Comparison of ENCODE assay signal across 8 cellular contexts in the genomic region with DNA sequence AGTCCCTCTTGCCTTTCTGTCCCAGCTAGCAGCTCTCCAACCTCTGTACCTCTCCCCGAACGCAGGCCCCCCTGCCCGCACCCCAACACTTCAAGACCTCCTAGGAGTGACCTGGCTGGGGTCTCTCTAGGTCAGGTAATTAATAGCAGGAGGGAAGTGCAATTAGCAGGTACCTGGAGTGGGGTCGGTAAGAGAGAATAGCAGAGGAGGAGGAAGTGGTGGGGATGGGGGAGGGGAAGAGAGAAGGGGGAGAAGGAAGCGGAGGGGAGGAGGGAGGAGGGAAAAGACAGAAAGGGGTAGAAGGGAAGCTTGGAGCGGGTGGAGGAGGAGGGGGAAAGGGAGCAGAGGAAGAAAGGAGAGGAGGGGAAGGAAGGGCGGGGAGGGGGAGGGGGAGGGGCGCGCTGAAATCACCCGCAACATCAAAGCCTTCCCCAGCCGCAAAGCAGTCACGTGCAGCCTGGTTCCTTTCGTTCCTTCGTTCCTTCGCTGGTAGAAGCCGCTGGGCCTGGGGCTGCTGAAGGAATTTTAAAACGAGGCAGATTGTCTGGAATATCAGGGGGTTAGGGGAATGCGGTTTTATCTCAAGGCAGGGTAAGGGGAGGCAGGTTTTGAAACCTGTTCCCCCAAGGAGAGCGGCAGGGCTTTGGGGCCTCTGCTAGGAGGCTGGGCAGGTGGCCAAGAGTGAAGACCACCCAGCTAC. TPM values are rescaled to one million over a fixed set of nuclear protein-coding genes. Genes with fewer than 3 reads are reported as not detected.
DNase-seq lines count a peak whose midpoint lies in the region; ATAC-seq and TF ChIP-seq lines count a peak whose summit lies in the region.

No MANE protein-coding gene starts in this region.

- peaks cover 56% of the 10 kb centered on the region for H3K4me1 Mint-ChIP-seq in Caco-2 (ENCODE audit: low read depth, unreplicated experiment)
- peaks cover 81% of the 10 kb centered on the region for H3K4me1 Mint-ChIP-seq in activated naive CD4-positive, alpha-beta T cell treated with anti-CD3 and anti-CD28 coated beads, Interleukin-2, amount 10 ng/mL, durations not matched to agents 7 days and 5 days
- peaks cover 0 to 15% of the 10 kb centered on the region in 2 donors for H3K4me1 Mint-ChIP-seq in natural killer cell treated with Interleukin-12 subunit alpha and Interleukin-12 subunit beta and Interleukin-15 and Interleukin-18, amount 100 ng/mL, for 72 hours (ENCODE audit: low read depth in 2 of 2)

- CTCF ChIA-PET in Caco-2 (lab: Charles Lee), result interaction anchor here (0.6 to 1.2 kb wide), 3 partner anchors 15 to 225 kb away, joined by 3 to 5 read pairs (median 3); no protein-coding TSS in a partner anchor
- CTCF ChIA-PET in activated naive CD4-positive, alpha-beta T cell treated with anti-CD3 and anti-CD28 coated beads, Interleukin-2, amount 10 ng/mL, durations not matched to agents 7 days and 5 days (lab: Charles Lee), result interaction anchor here (1.3 kb wide), 1 partner anchor 138 kb away, joined by 3 read pairs; no protein-coding TSS in a partner anchor

- H3K27ac ChIP-seq in sigmoid colon, result no peak overlapping the region

- no peaks in the 10 kb centered on the region for H3K9me3 ChIP-seq in Caco-2
- H3K9me3 ChIP-seq in sigmoid colon, result no peaks in the 10 kb centered on the region

- DNase-seq in Caco-2 (peak; percentile 59 to 67), OCI-M1 (lab: John Stamatoyannopoulos, UW) (peak; percentile 90), NCI-H446 treated with DMSO at 0.1 percent for 48 hours (lab: John Stamatoyannopoulos, UW) (no peak), NCI-H128 (lab: John Stamatoyannopoulos, UW; ENCODE audit: unreplicated experiment) (no peak), KG1 (lab: John Stamatoyannopoulos, UW) (no peak), sigmoid colon (no peak)
- peak; percentile 82 for DNase-seq in activated naive CD4-positive, alpha-beta T cell treated with anti-CD3 and anti-CD28 coated beads, Interleukin-2, amount 10 ng/mL, durations not matched to agents 7 days and 5 days
- DNase-seq in natural killer cell treated with Interleukin-12 subunit alpha and Interleukin-12 subunit beta and Interleukin-15 and Interleukin-18, amount 100 ng/mL, for 72 hours (ENCODE audit: low spot score), result no peak

- ATAC-seq in natural killer cell treated with Interleukin-12 subunit alpha and Interleukin-12 subunit beta and Interleukin-15 and Interleukin-18, amount 100 ng/mL, for 72 hours, result no peak

- 12 to 14% methylated on average over 19 of the region's 19 CpGs for WGBS in sigmoid colon, 2 donors

- no peaks in the 10 kb centered on the region for H3K27me3 Mint-ChIP-seq in Caco-2 (ENCODE audit: insufficient read depth, unreplicated experiment)
- peaks cover 17% of the 10 kb centered on the region for H3K27me3 Mint-ChIP-seq in activated naive CD4-positive, alpha-beta T cell treated with anti-CD3 and anti-CD28 coated beads, Interleukin-2, amount 10 ng/mL, durations not matched to agents 7 days and 5 days
- H3K27me3 Mint-ChIP-seq in natural killer cell treated with Interleukin-12 subunit alpha and Interleukin-12 subunit beta and Interleukin-15 and Interleukin-18, amount 100 ng/mL, for 72 hours, result peaks cover 0 to 17% of the 10 kb centered on the region in 2 donors

- TF ChIP-seq POLR2A in sigmoid colon (IDR thresholded peaks at IDR 0.05), result no peak

- peak overlapping the region; percentile 92 for H3K27ac Mint-ChIP-seq in Caco-2 (ENCODE audit: unreplicated experiment)
- H3K27ac Mint-ChIP-seq in activated naive CD4-positive, alpha-beta T cell treated with anti-CD3 and anti-CD28 coated beads, Interleukin-2, amount 10 ng/mL, durations not matched to agents 7 days and 5 days, result peak overlapping the region; percentile 85
- peak overlapping the region in 1 of 2 donors; percentile 21 for H3K27ac Mint-ChIP-seq in natural killer cell treated with Interleukin-12 subunit alpha and Interleukin-12 subunit beta and Interleukin-15 and Interleukin-18, amount 100 ng/mL, for 72 hours

- H3K9me3 Mint-ChIP-seq in Caco-2 (ENCODE audit: unreplicated experiment), result no peaks in the 10 kb centered on the region
- H3K9me3 Mint-ChIP-seq in activated naive CD4-positive, alpha-beta T cell treated with anti-CD3 and anti-CD28 coated beads, Interleukin-2, amount 10 ng/mL, durations not matched to agents 7 days and 5 days, result no peaks in the 10 kb centered on the region
- no peaks in the 10 kb centered on the region for H3K9me3 Mint-ChIP-seq in natural killer cell treated with Interleukin-12 subunit alpha and Interleukin-12 subunit beta and Interleukin-15 and Interleukin-18, amount 100 ng/mL, for 72 hours

- H3K4me1 ChIP-seq in Caco-2 (peaks cover 75% of the 10 kb centered on the region), sigmoid colon (peaks cover 0 to 23% (median 20%) of the 10 kb centered on the region in 4 donors)

- POLR2A ChIA-PET in Caco-2 (lab: Charles Lee), result interaction anchor here (0.6 kb wide), 2 partner anchors 10 to 69 kb away, joined by 4 to 11 read pairs; no protein-coding TSS in a partner anchor

- H3K36me3 Mint-ChIP-seq in Caco-2 (ENCODE audit: insufficient read depth, unreplicated experiment), result peaks cover 7% of the 10 kb centered on the region
- no peaks in the 10 kb centered on the region for H3K36me3 Mint-ChIP-seq in activated naive CD4-positive, alpha-beta T cell treated with anti-CD3 and anti-CD28 coated beads, Interleukin-2, amount 10 ng/mL, durations not matched to agents 7 days and 5 days
- H3K36me3 Mint-ChIP-seq in natural killer cell treated with Interleukin-12 subunit alpha and Interleukin-12 subunit beta and Interleukin-15 and Interleukin-18, amount 100 ng/mL, for 72 hours, result no peaks in the 10 kb centered on the region

- H3K27me3 ChIP-seq in Caco-2 (replicated peaks; ENCODE audit: control insufficient read depth, insufficient read depth, low read length) (no peaks in the 10 kb centered on the region), sigmoid colon (no peaks in the 10 kb centered on the region)

- intact Hi-C loops in Caco-2 (cut with micrococcal nuclease; ENCODE audit: unreplicated experiment), result no loop called here
- intact Hi-C loops in sigmoid colon (cut with DNase I), result no loop called here

- no TSS peak for BruUV-seq in Caco-2 (replicated peaks; lab: Mats Ljungman, UMichigan)

- H3K4me3 Mint-ChIP-seq in Caco-2 (ENCODE audit: unreplicated experiment), result peak overlapping the region; percentile 34
- H3K4me3 Mint-ChIP-seq in activated naive CD4-positive, alpha-beta T cell treated with anti-CD3 and anti-CD28 coated beads, Interleukin-2, amount 10 ng/mL, durations not matched to agents 7 days and 5 days, result peak overlapping the region; percentile 73
- peak overlapping the region; percentile 60 for H3K4me3 Mint-ChIP-seq in natural killer cell treated with Interleukin-12 subunit alpha and Interleukin-12 subunit beta and Interleukin-15 and Interleukin-18, amount 100 ng/mL, for 72 hours

- TF ChIP-seq EP300 in sigmoid colon (IDR thresholded peaks at IDR 0.05), result no peak

- H3K36me3 ChIP-seq in Caco-2 (ENCODE audit: control insufficient read depth, insufficient read depth, low read length) (no peaks in the 10 kb centered on the region), sigmoid colon (no peaks in the 10 kb centered on the region)

- H3K4me3 ChIP-seq in Caco-2 (ENCODE audit: low read depth, low read length) (no peak overlapping the region), sigmoid colon (no peak overlapping the region)

- TF ChIP-seq CTCF in Caco-2 (IDR thresholded peaks at IDR 0.05; ENCODE audit: insufficient read depth in 1 of 2, low read depth in 1 of 2, low read length in 1 of 2, severe bottlenecking in 1 of 2, unreplicated experiment in 1 of 2), result no peak
- TF ChIP-seq CTCF in sigmoid colon (IDR thresholded peaks at IDR 0.05), result no peak

RNA-seq across cellular contexts. Expression of a gene that starts 29.3 kb away (rescaled TPM):
- total RNA-seq in Caco-2 (2022), result 81.7 and 82.7 TPM in 2 replicates
- 10 to 100 TPM; 54.8 to 69.0 TPM for total RNA-seq in natural killer cell treated with Interleukin-12 subunit alpha and Interleukin-12 subunit beta and Interleukin-15 and Interleukin-18, amount 100 ng/mL, for 72 hours
- total RNA-seq in sigmoid colon, result 10 to 100 TPM; 21.6 to 31.0 (median 25.1) TPM
- polyA plus RNA-seq in sigmoid colon, result 10 to 100 TPM; 10.8 to 28.2 (median 11.6) TPM

Comparison
In these comparisons a context has a peak if more than half of its experiments do, and no peak if none do; other contexts are left out.
1. DNase-seq: peak in Caco-2 (2 of 2), OCI-M1 (single experiment) and activated naive CD4-positive, alpha-beta T cell treated with anti-CD3 and anti-CD28 coated beads, Interleukin-2, amount 10 ng/mL, durations not matched to agents 7 days and 5 days (single experiment); none in natural killer cell treated with Interleukin-12 subunit alpha and Interleukin-12 subunit beta and Interleukin-15 and Interleukin-18, amount 100 ng/mL, for 72 hours (single experiment), NCI-H446 treated with DMSO at 0.1 percent for 48 hours (single experiment), NCI-H128 (single experiment), KG1 (single experiment) and sigmoid colon (single experiment).
2. Peak in every context shown above with its lines, with median percentiles within 50 percentile points of each other: H3K4me3 Mint-ChIP-seq.